8 cellular contexts compared by ENCODE assay signal in genomic region chr5:176360894-176361436, GRCh38. TPM values are rescaled to one million over a fixed set of nuclear protein-coding genes. Genes with fewer than 3 reads are reported as not detected.
A peak's percentile ranks its signal among the peaks of the same experiment; 100 is the strongest.
DNase-seq lines count a peak whose midpoint lies in the region; ATAC-seq and TF ChIP-seq lines count a peak whose summit lies in the region.

No MANE protein-coding gene starts in this region.

- ATAC-seq in GM21447 (IDR thresholded peaks at IDR 0.05; ENCODE audit: unreplicated experiment) (peak; percentile 9), SK-N-SH treated with all-trans-retinoic acid at 6 μM for 48 hours (peak; percentile 33), HG03378 (IDR thresholded peaks at IDR 0.05; ENCODE audit: unreplicated experiment) (no peak)

- H3K4me1 ChIP-seq in ACC112 (ENCODE audit: control insufficient read depth, insufficient read depth, low read length, unreplicated experiment): peaks cover 5% of the 10 kb centered on the region
- H3K4me1 ChIP-seq in fibroblast of lung (ENCODE audit: control insufficient read depth, extremely low read depth, insufficient read depth, low read length): peaks cover 4% of the 10 kb centered on the region
- no peaks in the 10 kb centered on the region for H3K4me1 ChIP-seq in neuron (ENCODE audit: insufficient read depth, low read length)

- H3K27me3 ChIP-seq in ACC112 (ENCODE audit: insufficient read depth, low read length) (no peaks in the 10 kb centered on the region), fibroblast of lung (ENCODE audit: control insufficient read depth, insufficient read depth, low read length) (no peaks in the 10 kb centered on the region), neuron (ENCODE audit: insufficient read depth, low read length) (no peaks in the 10 kb centered on the region)

- peak overlapping the region; percentile 71 for H3K4me2 ChIP-seq in fibroblast of lung (ENCODE audit: extremely low read depth, insufficient read depth, low read length)

- no peak for TF ChIP-seq CTCF in fibroblast of lung (conservative IDR thresholded peaks at IDR 0.05 in 1 of 2, IDR thresholded peaks at IDR 0.05 in 1 of 2; ENCODE audit: low read depth in 1 of 2, low read length in 2 of 2)

- no peak overlapping the region for H3K27ac ChIP-seq in ACC112 (ENCODE audit: low read depth, low read length)
- peak overlapping the region; percentile 62 for H3K27ac ChIP-seq in fibroblast of lung (ENCODE audit: insufficient read depth, low read length)

- H3K9me3 ChIP-seq in fibroblast of lung (ENCODE audit: control insufficient read depth, insufficient read depth, low read depth, low read length): no peaks in the 10 kb centered on the region
- H3K9me3 ChIP-seq in neuron (ENCODE audit: low read length): no peaks in the 10 kb centered on the region

- H3K79me2 ChIP-seq in ACC112 (ENCODE audit: control insufficient read depth, insufficient read depth, low read length, unreplicated experiment): peaks cover 40% of the 10 kb centered on the region
- peaks cover 37% of the 10 kb centered on the region for H3K79me2 ChIP-seq in fibroblast of lung (ENCODE audit: control insufficient read depth, insufficient read depth, low read length)

- peak overlapping the region; percentile 84 for H3K9ac ChIP-seq in fibroblast of lung (ENCODE audit: insufficient read depth, low read length)

- DNase-seq in fibroblast of lung (ENCODE audit: low read depth in 2 of 2): peak in 1 of 2 donors; percentile 7
- no peak for DNase-seq in H4 (ENCODE audit: low spot score)
- DNase-seq in activated CD8-positive, alpha-beta memory T cell treated with anti-CD3 and anti-CD28 coated beads, Interleukin-2, amount 50 U/mL, for 4 hours: no peak

- peaks cover 8% of the 10 kb centered on the region for H3K36me3 ChIP-seq in ACC112 (ENCODE audit: insufficient read depth, low read length)
- H3K36me3 ChIP-seq in fibroblast of lung (ENCODE audit: control insufficient read depth, insufficient read depth, low read length): peaks cover 5% of the 10 kb centered on the region
- H3K36me3 ChIP-seq in neuron (ENCODE audit: insufficient read depth, low read length): peaks cover 25% of the 10 kb centered on the region

- H4K20me1 ChIP-seq in fibroblast of lung (ENCODE audit: control insufficient read depth, extremely low read depth, insufficient read depth, low read length): no peaks in the 10 kb centered on the region

- H3K4me3 ChIP-seq in ACC112 (ENCODE audit: low read depth, low read length): peak overlapping the region; percentile 94
- peak overlapping the region; percentile 88 to 99 (median 90) for H3K4me3 ChIP-seq in fibroblast of lung (replicated peaks in 1 of 4; ENCODE audit: control extremely low read depth in 1 of 4, insufficient read depth in 1 of 4, low read depth in 3 of 4, low read length in 4 of 4)
- peak overlapping the region; percentile 79 for H3K4me3 ChIP-seq in neuron (ENCODE audit: low read length)

- H2AFZ ChIP-seq in ACC112 (ENCODE audit: low read length, unreplicated experiment) (peak overlapping the region; percentile 82), fibroblast of lung (ENCODE audit: low read length) (peak overlapping the region; percentile 85), neuron (ENCODE audit: low read depth, low read length) (peak overlapping the region; percentile 56)

TF ChIP-seq in SK-N-SH treated with all-trans-retinoic acid at 6 μM for 48 hours, 23 proteins besides CTCF, POLR2A, EP300 and RAD21:
- TF ChIP-seq, protein P1, sequence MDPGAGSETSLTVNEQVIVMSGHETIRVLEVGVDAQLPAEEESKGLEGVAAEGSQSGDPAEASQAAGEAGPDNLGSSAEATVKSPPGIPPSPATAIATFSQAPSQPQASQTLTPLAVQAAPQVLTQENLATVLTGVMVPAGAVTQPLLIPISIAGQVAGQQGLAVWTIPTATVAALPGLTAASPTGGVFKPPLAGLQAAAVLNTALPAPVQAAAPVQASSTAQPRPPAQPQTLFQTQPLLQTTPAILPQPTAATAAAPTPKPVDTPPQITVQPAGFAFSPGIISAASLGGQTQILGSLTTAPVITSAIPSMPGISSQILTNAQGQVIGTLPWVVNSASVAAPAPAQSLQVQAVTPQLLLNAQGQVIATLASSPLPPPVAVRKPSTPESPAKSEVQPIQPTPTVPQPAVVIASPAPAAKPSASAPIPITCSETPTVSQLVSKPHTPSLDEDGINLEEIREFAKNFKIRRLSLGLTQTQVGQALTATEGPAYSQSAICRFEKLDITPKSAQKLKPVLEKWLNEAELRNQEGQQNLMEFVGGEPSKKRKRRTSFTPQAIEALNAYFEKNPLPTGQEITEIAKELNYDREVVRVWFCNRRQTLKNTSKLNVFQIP (CRISPR knock-in tag; IDR thresholded peaks at IDR 0.05; ENCODE audit: borderline replicate concordance, low read depth): no peak
- TF ChIP-seq ISL1 (CRISPR knock-in tag; IDR thresholded peaks at IDR 0.05): no peak
- no peak for TF ChIP-seq ZFP30 (CRISPR knock-in tag; IDR thresholded peaks at IDR 0.05)
- no peak for TF ChIP-seq BACH2 (CRISPR knock-in tag; IDR thresholded peaks at IDR 0.05; ENCODE audit: borderline replicate concordance)
- TF ChIP-seq, protein P2, sequence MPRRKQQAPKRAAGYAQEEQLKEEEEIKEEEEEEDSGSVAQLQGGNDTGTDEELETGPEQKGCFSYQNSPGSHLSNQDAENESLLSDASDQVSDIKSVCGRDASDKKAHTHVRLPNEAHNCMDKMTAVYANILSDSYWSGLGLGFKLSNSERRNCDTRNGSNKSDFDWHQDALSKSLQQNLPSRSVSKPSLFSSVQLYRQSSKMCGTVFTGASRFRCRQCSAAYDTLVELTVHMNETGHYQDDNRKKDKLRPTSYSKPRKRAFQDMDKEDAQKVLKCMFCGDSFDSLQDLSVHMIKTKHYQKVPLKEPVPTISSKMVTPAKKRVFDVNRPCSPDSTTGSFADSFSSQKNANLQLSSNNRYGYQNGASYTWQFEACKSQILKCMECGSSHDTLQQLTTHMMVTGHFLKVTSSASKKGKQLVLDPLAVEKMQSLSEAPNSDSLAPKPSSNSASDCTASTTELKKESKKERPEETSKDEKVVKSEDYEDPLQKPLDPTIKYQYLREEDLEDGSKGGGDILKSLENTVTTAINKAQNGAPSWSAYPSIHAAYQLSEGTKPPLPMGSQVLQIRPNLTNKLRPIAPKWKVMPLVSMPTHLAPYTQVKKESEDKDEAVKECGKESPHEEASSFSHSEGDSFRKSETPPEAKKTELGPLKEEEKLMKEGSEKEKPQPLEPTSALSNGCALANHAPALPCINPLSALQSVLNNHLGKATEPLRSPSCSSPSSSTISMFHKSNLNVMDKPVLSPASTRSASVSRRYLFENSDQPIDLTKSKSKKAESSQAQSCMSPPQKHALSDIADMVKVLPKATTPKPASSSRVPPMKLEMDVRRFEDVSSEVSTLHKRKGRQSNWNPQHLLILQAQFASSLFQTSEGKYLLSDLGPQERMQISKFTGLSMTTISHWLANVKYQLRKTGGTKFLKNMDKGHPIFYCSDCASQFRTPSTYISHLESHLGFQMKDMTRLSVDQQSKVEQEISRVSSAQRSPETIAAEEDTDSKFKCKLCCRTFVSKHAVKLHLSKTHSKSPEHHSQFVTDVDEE (CRISPR knock-in tag; IDR thresholded peaks at IDR 0.05): no peak
- TF ChIP-seq ESRRG (CRISPR knock-in tag; IDR thresholded peaks at IDR 0.05): no peak
- TF ChIP-seq RARB (CRISPR knock-in tag; IDR thresholded peaks at IDR 0.05): no peak
- no peak for TF ChIP-seq CREB5 (CRISPR knock-in tag; IDR thresholded peaks at IDR 0.05; ENCODE audit: low read depth)
- no peak for TF ChIP-seq TCF4 (CRISPR knock-in tag; IDR thresholded peaks at IDR 0.05; ENCODE audit: borderline replicate concordance)
- no peak for TF ChIP-seq ZNF565 (CRISPR knock-in tag; conservative IDR thresholded peaks at IDR 0.05; ENCODE audit: low read depth)

RNA-seq across cellular contexts. Expression of gene KIAA1191, which starts 0.6 kb away (rescaled TPM):
- total RNA-seq in fibroblast of lung: 59.1 and 89.5 TPM in 2 replicates
- polyA plus RNA-seq in fibroblast of lung: 101 and 107 TPM in 2 replicates
- 69.6 and 81.1 TPM in 2 replicates for polyA plus RNA-seq in fibroblast of lung (2012)
- polyA minus RNA-seq in fibroblast of lung (ENCODE audit: low replicate concordance): 177 and 223 TPM in 2 replicates
- total RNA-seq in H4 (2014; rRNA removed; shearing (Covaris generic)): 83.8 and 97.8 TPM in 2 replicates

RNA-seq across cellular contexts. Expression of gene ARL10, which starts 4.3 kb away (rescaled TPM):
- 9.8 and 11.1 TPM in 2 replicates for total RNA-seq in fibroblast of lung
- polyA plus RNA-seq in fibroblast of lung: 3.0 and 3.4 TPM in 2 replicates
- polyA plus RNA-seq in fibroblast of lung (2012): 2.7 and 3.8 TPM in 2 replicates
- polyA minus RNA-seq in fibroblast of lung (ENCODE audit: low replicate concordance): 4.2 and 5.2 TPM in 2 replicates
- total RNA-seq in H4 (2014; rRNA removed; shearing (Covaris generic)): 0.02 TPM in 1 of 2 replicates, not detected in the other

RNA-seq across cellular contexts. Expression of gene NOP16, which starts 27.4 kb away (rescaled TPM):
- 10.3 and 11.1 TPM in 2 replicates for total RNA-seq in fibroblast of lung
- polyA plus RNA-seq in fibroblast of lung: 26.3 and 49.7 TPM in 2 replicates
- 26.3 and 49.8 TPM in 2 replicates for polyA plus RNA-seq in fibroblast of lung (2012)
- polyA minus RNA-seq in fibroblast of lung (ENCODE audit: low replicate concordance): 9.9 and 22.1 TPM in 2 replicates
- 30.9 and 47.2 TPM in 2 replicates for total RNA-seq in H4 (2014; rRNA removed; shearing (Covaris generic))

RNA-seq across cellular contexts. Expression of gene HIGD2A, which starts 27.6 kb away (rescaled TPM):
- total RNA-seq in fibroblast of lung: 41.6 and 54.7 TPM in 2 replicates
- polyA plus RNA-seq in fibroblast of lung: 77.6 and 94.9 TPM in 2 replicates
- polyA plus RNA-seq in fibroblast of lung (2012): 143 and 164 TPM in 2 replicates
- 52.9 and 67.0 TPM in 2 replicates for polyA minus RNA-seq in fibroblast of lung (ENCODE audit: low replicate concordance)
- total RNA-seq in H4 (2014; rRNA removed; shearing (Covaris generic)): 182 and 212 TPM in 2 replicates

RNA-seq across cellular contexts. Expression of gene CLTB, which starts 55.4 kb away (rescaled TPM):
- 74.2 and 94.3 TPM in 2 replicates for total RNA-seq in fibroblast of lung
- polyA plus RNA-seq in fibroblast of lung: 90.8 and 116 TPM in 2 replicates
- 98.9 and 144 TPM in 2 replicates for polyA plus RNA-seq in fibroblast of lung (2012)
- polyA minus RNA-seq in fibroblast of lung (ENCODE audit: low replicate concordance): 14.7 and 20.6 TPM in 2 replicates
- total RNA-seq in H4 (2014; rRNA removed; shearing (Covaris generic)): 80.4 and 81.9 TPM in 2 replicates
